ENCODE assay signal across 25 cellular contexts in genomic region chr17:80464486-80464885, GRCh38. TPM values are rescaled to one million over a fixed set of nuclear protein-coding genes. Genes with fewer than 3 reads are reported as not detected.
"Had no signal": no experiment of that assay in that cellular context is flagged by ENCODE, and none has a peak within 500 bp of the region (broad histone marks: within the 10 kb centered on the region; RNA-seq: fewer than 3 reads in every experiment).

No MANE protein-coding gene starts in this region.

- H3K4me1 ChIP-seq: foreskin keratinocyte, lower lobe of right lung had no signal

- ATAC-seq: foreskin keratinocyte, gastroesophageal sphincter, heart left ventricle, left colon, left lobe of liver, left ventricle myocardium superior, lower lobe of right lung, mucosa of descending colon had no signal

- H3K27ac ChIP-seq: coronary artery, esophagus muscularis mucosa, foreskin keratinocyte, gastroesophageal sphincter, heart left ventricle, hepatocyte, lower lobe of right lung had no signal

- H3K9me3 ChIP-seq: esophagus muscularis mucosa, gastroesophageal sphincter, heart left ventricle, lower lobe of right lung, mucosa of descending colon had no signal

- H3K4me3 ChIP-seq: coronary artery, dorsolateral prefrontal cortex, esophagus muscularis mucosa, gastroesophageal sphincter, heart left ventricle, hepatocyte, lower lobe of right lung, mucosa of descending colon had no signal

- H3K36me3 ChIP-seq: esophagus muscularis mucosa, gastroesophageal sphincter, heart left ventricle, lower lobe of right lung had no signal

- DNase-seq: dermis blood vessel endothelial cell; dorsolateral prefrontal cortex; effector CD4-positive, alpha-beta T cell; effector memory CD4-positive, alpha-beta T cell; foreskin keratinocyte; heart left ventricle; hypothalamus; immature natural killer cell; islet precursor cell; kidney; kidney glomerular epithelial cell; left colon; left ventricle myocardium superior; lower lobe of right lung; mesenchymal stem cell; mucosa of descending colon; naive B cell had no signal

RNA-seq across cellular contexts. Expression of gene NPTX1, which starts 11.9 kb away (rescaled TPM):
- total RNA-seq: endothelial cell of umbilical vein, epithelial cell of proximal tubule, left ventricle myocardium superior, mesenteric fat pad had no signal
